26 cellular contexts compared by ENCODE assay signal in genomic region chr3:110413291-110413690, GRCh38.
DNase-seq lines count a peak whose midpoint lies in the region; ATAC-seq and TF ChIP-seq lines count a peak whose summit lies in the region.
"Had no signal": no experiment of that assay in that cellular context is flagged by ENCODE, and none has a peak within 500 bp of the region (broad histone marks: within the 10 kb centered on the region; RNA-seq: fewer than 3 reads in every experiment).

No MANE protein-coding gene starts in this region.

- H3K4me1 Mint-ChIP-seq in endodermal cell (no peaks in the 10 kb centered on the region), osteocyte (ENCODE audit: unreplicated experiment) (peaks cover 36% of the 10 kb centered on the region)
- H3K4me1 Mint-ChIP-seq: activated CD4-positive, alpha-beta T cell treated with anti-CD3 and anti-CD28 coated beads for 36 hours; activated CD8-positive, alpha-beta memory T cell treated with anti-CD3 and anti-CD28 coated beads, Interleukin-2, amount 10 ng/mL, durations not matched to agents 7 days and 5 days; activated naive CD8-positive, alpha-beta T cell treated with anti-CD3 and anti-CD28 coated beads, Interleukin-2, amount 10 ng/mL, durations not matched to agents 7 days and 5 days; CD4-positive, alpha-beta memory T cell; naive thymus-derived CD4-positive, alpha-beta T cell had no signal

- TF ChIP-seq CTCF in endodermal cell (conservative IDR thresholded peaks at IDR 0.05) (no peak), osteocyte (IDR thresholded peaks at IDR 0.05) (peak; percentile 21)

- no peak overlapping the region for H3K9ac ChIP-seq in endodermal cell (ENCODE audit: extremely low read depth, low read length, poor library complexity, severe bottlenecking)

- no peak for ATAC-seq in HG02588 (IDR thresholded peaks at IDR 0.05; ENCODE audit: unreplicated experiment)
- no peak for ATAC-seq in GM18519 (IDR thresholded peaks at IDR 0.05; ENCODE audit: low FRiP score, unreplicated experiment)
- ATAC-seq: activated CD4-positive, alpha-beta T cell treated with anti-CD3 and anti-CD28 coated beads for 36 hours; activated CD8-positive, alpha-beta memory T cell treated with anti-CD3 and anti-CD28 coated beads, Interleukin-2, amount 10 ng/mL, durations not matched to agents 7 days and 5 days; naive thymus-derived CD4-positive, alpha-beta T cell had no signal

- 82 to 96% methylated on average over 3 of the region's 3 CpGs for WGBS in endodermal cell (ENCODE audit: insufficient coverage in 1 of 2, insufficient read length in 1 of 2), 2 experiments

- H3K9me3 ChIP-seq in SJSA1 (replicated peaks) (no peaks in the 10 kb centered on the region), endodermal cell (ENCODE audit: control insufficient read depth, low read length) (no peaks in the 10 kb centered on the region)
- H3K9me3 ChIP-seq: sigmoid colon, thyroid gland had no signal

- H3K9me3 Mint-ChIP-seq in endodermal cell (no peaks in the 10 kb centered on the region), osteocyte (ENCODE audit: unreplicated experiment) (peaks cover 6% of the 10 kb centered on the region)
- H3K9me3 Mint-ChIP-seq: activated naive CD8-positive, alpha-beta T cell treated with anti-CD3 and anti-CD28 coated beads, Interleukin-2, amount 10 ng/mL, durations not matched to agents 7 days and 5 days; CD4-positive, alpha-beta memory T cell; naive thymus-derived CD4-positive, alpha-beta T cell had no signal

- no peak overlapping the region for H3K4me3 Mint-ChIP-seq in endodermal cell
- H3K4me3 Mint-ChIP-seq in osteocyte (ENCODE audit: unreplicated experiment) = no peak overlapping the region
- H3K4me3 Mint-ChIP-seq: activated CD4-positive, alpha-beta T cell treated with anti-CD3 and anti-CD28 coated beads for 36 hours; activated CD8-positive, alpha-beta memory T cell treated with anti-CD3 and anti-CD28 coated beads, Interleukin-2, amount 10 ng/mL, durations not matched to agents 7 days and 5 days; activated naive CD8-positive, alpha-beta T cell treated with anti-CD3 and anti-CD28 coated beads, Interleukin-2, amount 10 ng/mL, durations not matched to agents 7 days and 5 days; CD4-positive, alpha-beta memory T cell; naive thymus-derived CD4-positive, alpha-beta T cell had no signal

- H3K27ac Mint-ChIP-seq in endodermal cell (no peak overlapping the region), osteocyte (ENCODE audit: unreplicated experiment) (peak overlapping the region; percentile 93)
- H3K27ac Mint-ChIP-seq: activated CD4-positive, alpha-beta T cell treated with anti-CD3 and anti-CD28 coated beads for 36 hours; activated CD8-positive, alpha-beta memory T cell treated with anti-CD3 and anti-CD28 coated beads, Interleukin-2, amount 10 ng/mL, durations not matched to agents 7 days and 5 days; activated naive CD8-positive, alpha-beta T cell treated with anti-CD3 and anti-CD28 coated beads, Interleukin-2, amount 10 ng/mL, durations not matched to agents 7 days and 5 days; naive thymus-derived CD4-positive, alpha-beta T cell had no signal

- H3K36me3 ChIP-seq in SJSA1 (0 out of 2 replicates have a peak, but pooled peaks cover 2% of the 10 kb centered on the region), endodermal cell (ENCODE audit: control insufficient read depth, insufficient read depth, low read length) (no peaks in the 10 kb centered on the region)
- H3K36me3 ChIP-seq: sigmoid colon, thyroid gland had no signal

- H3K4me1 ChIP-seq in SJSA1 (replicated peaks) = peaks cover 32% of the 10 kb centered on the region
- no peaks in the 10 kb centered on the region for H3K4me1 ChIP-seq in endodermal cell (ENCODE audit: control insufficient read depth, insufficient read depth, low read length)
- H3K4me1 ChIP-seq: thyroid gland had no signal

- H3K27me3 Mint-ChIP-seq in endodermal cell (ENCODE audit: insufficient read depth) (no peaks in the 10 kb centered on the region), osteocyte (ENCODE audit: unreplicated experiment) (no peaks in the 10 kb centered on the region)

- no peak overlapping the region for H3K4me3 ChIP-seq in SJSA1
- H3K4me3 ChIP-seq in endodermal cell (ENCODE audit: low read length) = no peak overlapping the region
- H3K4me3 ChIP-seq: lung, sigmoid colon, thyroid gland had no signal

- no peaks in the 10 kb centered on the region for H3K27me3 ChIP-seq in SJSA1 (replicated peaks)
- no peaks in the 10 kb centered on the region for H3K27me3 ChIP-seq in endodermal cell (ENCODE audit: control insufficient read depth, insufficient read depth, low read length, poor library complexity, severe bottlenecking)
- H3K27me3 ChIP-seq: sigmoid colon, thyroid gland had no signal

- H3K27ac ChIP-seq in SJSA1 (peak overlapping the region; percentile 98), endodermal cell (ENCODE audit: low read depth, low read length) (no peak overlapping the region)

- no peaks in the 10 kb centered on the region for H3K36me3 Mint-ChIP-seq in endodermal cell (ENCODE audit: low read depth)
- H3K36me3 Mint-ChIP-seq in osteocyte (ENCODE audit: unreplicated experiment) = no peaks in the 10 kb centered on the region
- H3K36me3 Mint-ChIP-seq: activated CD8-positive, alpha-beta memory T cell treated with anti-CD3 and anti-CD28 coated beads, Interleukin-2, amount 10 ng/mL, durations not matched to agents 7 days and 5 days; activated naive CD8-positive, alpha-beta T cell treated with anti-CD3 and anti-CD28 coated beads, Interleukin-2, amount 10 ng/mL, durations not matched to agents 7 days and 5 days; CD4-positive, alpha-beta memory T cell; naive thymus-derived CD4-positive, alpha-beta T cell had no signal

- DNase-seq in ELR (ENCODE audit: low read depth) = peak; percentile 47
- no peak for DNase-seq in SJSA1 (ENCODE audit: low read depth in 1 of 2, low spot score in 2 of 2)
- peak; percentile 40 for DNase-seq in endodermal cell
- no peak for DNase-seq in osteocyte (ENCODE audit: extremely low spot score, unreplicated experiment)
- no peak for DNase-seq in NCI-H1694 treated with DMSO at 0.1 percent for 48 hours (lab: John Stamatoyannopoulos, UW)
- no peak for DNase-seq in activated CD8-positive, alpha-beta memory T cell treated with anti-CD3 and anti-CD28 coated beads, Interleukin-2, amount 50 U/mL, for 48 hours
- DNase-seq: activated CD4-positive, alpha-beta T cell treated with anti-CD3 and anti-CD28 coated beads for 36 hours; activated CD8-positive, alpha-beta memory T cell treated with anti-CD3 and anti-CD28 coated beads, Interleukin-2, amount 10 ng/mL, durations not matched to agents 7 days and 5 days; activated naive CD8-positive, alpha-beta T cell treated with anti-CD3 and anti-CD28 coated beads, Interleukin-2, amount 10 ng/mL, durations not matched to agents 7 days and 5 days; CD4-positive, alpha-beta memory T cell; DMS53; GOT3; hypothalamus; islet precursor cell; naive thymus-derived CD4-positive, alpha-beta T cell; NCI-H1436 treated with DMSO at 0.1 percent for 48 hours; NCI-H2171; NCI-H526; posterior cingulate gyrus; sigmoid colon; stimulated activated CD4-positive, alpha-beta T cell treated with anti-CD3 and anti-CD28 coated beads, Interleukin-2, amount 100 ng/mL, for 24 hours; stimulated activated naive CD4-positive, alpha-beta T cell; thyroid gland had no signal

Comparison
In these comparisons a context has a peak if more than half of its experiments do, and no peak if none do; other contexts are left out.
1. DNase-seq: peak in ELR (single experiment) and endodermal cell (single experiment); none in SJSA1 (0 of 2), osteocyte (single experiment), NCI-H1694 treated with DMSO at 0.1 percent for 48 hours (single experiment) and activated CD8-positive, alpha-beta memory T cell treated with anti-CD3 and anti-CD28 coated beads, Interleukin-2, amount 50 U/mL, for 48 hours (single experiment).